ENCODE assay signal across 7 cellular contexts in the genomic region with DNA sequence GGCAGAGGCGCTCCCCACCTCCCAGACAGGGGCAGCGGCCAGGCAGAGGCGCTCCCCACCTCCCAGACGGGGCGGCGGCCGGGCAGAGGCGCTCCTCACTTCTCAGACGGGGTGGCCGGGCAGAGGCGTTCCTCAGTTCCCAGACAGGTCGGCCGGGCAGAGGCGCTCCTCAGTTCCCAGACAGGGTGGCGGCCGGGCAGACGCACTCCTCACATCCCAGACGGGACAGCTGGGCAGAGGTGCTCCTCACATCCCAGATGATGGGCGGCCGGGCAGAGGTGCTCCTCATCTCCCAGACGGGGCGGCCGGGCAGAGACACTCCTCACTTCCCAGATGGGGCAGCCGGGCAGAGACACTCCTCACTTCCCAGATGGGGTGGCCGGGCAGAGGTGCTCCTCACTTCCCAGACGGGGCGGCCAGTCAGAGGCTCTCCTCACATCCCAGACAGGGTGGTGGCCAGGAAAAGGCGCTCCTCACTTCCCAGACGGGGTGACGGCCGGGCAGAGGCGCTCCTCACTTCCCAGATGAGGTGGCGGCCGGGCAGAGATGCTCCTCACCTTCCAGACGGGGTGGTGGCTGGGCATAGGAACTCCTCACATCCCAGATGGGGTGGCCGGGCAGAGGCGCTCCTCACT.
"Had no signal": no experiment of that assay in that cellular context is flagged by ENCODE, and none has a peak within 500 bp of the region (broad histone marks: within the 10 kb centered on the region; RNA-seq: fewer than 3 reads in every experiment).

No MANE protein-coding gene starts in this region.

- H3K4me3 ChIP-seq: GM23338 had no signal

- DNase-seq: H9, HCEC 1CT, IMR-90 had no signal

- FAIRE-seq: H1, H54, HTR-8/SVneo had no signal

- ATAC-seq: GM23338 had no signal
